In genomic region chr6:112149236-112149635, GRCh38 we compare ENCODE assay signal across 16 cellular contexts.
A peak's percentile ranks its signal among the peaks of the same experiment; 100 is the strongest.
DNase-seq lines count a peak whose midpoint lies in the region; ATAC-seq and TF ChIP-seq lines count a peak whose summit lies in the region.
"Had no signal": no experiment of that assay in that cellular context is flagged by ENCODE, and none has a peak within 500 bp of the region (broad histone marks: within the 10 kb centered on the region; RNA-seq: fewer than 3 reads in every experiment).

No MANE protein-coding gene starts in this region.

- H3K4me1 ChIP-seq in HEK293 (ENCODE audit: control insufficient read depth, insufficient read depth, low read length) (no peaks in the 10 kb centered on the region), SJCRH30 (peaks cover 11% of the 10 kb centered on the region), hepatocyte (ENCODE audit: insufficient read depth) (no peaks in the 10 kb centered on the region), stomach smooth muscle (ENCODE audit: control insufficient read depth, insufficient read depth, low read length) (peaks cover 3% of the 10 kb centered on the region), neuronal stem cell (ENCODE audit: control insufficient read depth in 2 of 2, insufficient read depth in 1 of 2, low read depth in 1 of 2, low read length in 2 of 2) (no peaks in the 10 kb centered on the region)

- no peak overlapping the region for H2BK12ac ChIP-seq in neuronal stem cell (ENCODE audit: low read length)

- POLR2A ChIA-PET in HEK293 (lab: Yijun Ruan, JAX), result no interaction called here

- no peaks in the 10 kb centered on the region for H3K27me3 ChIP-seq in SJCRH30
- no peaks in the 10 kb centered on the region for H3K27me3 ChIP-seq in hepatocyte
- no peaks in the 10 kb centered on the region for H3K27me3 ChIP-seq in stomach smooth muscle (ENCODE audit: control insufficient read depth in 1 of 2, insufficient read depth in 2 of 2, low read length in 2 of 2)
- no peaks in the 10 kb centered on the region for H3K27me3 ChIP-seq in neuronal stem cell (ENCODE audit: control insufficient read depth in 3 of 3, insufficient read depth in 3 of 3, low read depth in 1 of 3, low read length in 3 of 3)

- no peaks in the 10 kb centered on the region for H3K79me1 ChIP-seq in neuronal stem cell (ENCODE audit: low read depth, low read length)

- no peak overlapping the region for H3K14ac ChIP-seq in neuronal stem cell (ENCODE audit: low read length)

- no peak for ATAC-seq in activated CD4-positive, CD25-positive, alpha-beta regulatory T cell treated with anti-CD3 and anti-CD28 coated beads, Interleukin-2, amount 50 U/mL, for 24 hours
- ATAC-seq: stimulated activated naive B cell treated with anti-CD40 and anti-IgM and Interleukin-4, amounts not matched to agents 10 μg/mL and 1 μg/mL and 100 μg/mL, for 72 hours had no signal

- H2BK5ac ChIP-seq in neuronal stem cell (ENCODE audit: low read length), result no peak overlapping the region

- no peaks in the 10 kb centered on the region for H4K20me1 ChIP-seq in hepatocyte (ENCODE audit: insufficient read depth, poor library complexity, severe bottlenecking)

- CTCF ChIA-PET in HEK293 (lab: Yijun Ruan, JAX), result no interaction called here

- no peak overlapping the region for H2AK5ac ChIP-seq in neuronal stem cell (ENCODE audit: low read depth, low read length)

- peak; percentile 19 to 69 for DNase-seq in SJCRH30
- DNase-seq in hepatocyte (ENCODE audit: low spot score), result no peak
- no peak for DNase-seq in DMS 273 (lab: John Stamatoyannopoulos, UW; ENCODE audit: unreplicated experiment)
- no peak for DNase-seq in HuH-7 (ENCODE audit: low spot score)
- DNase-seq in neuronal stem cell (ENCODE audit: low spot score), result no peak
- DNase-seq: activated T-cell treated with anti-CD3 and anti-CD28 coated beads, Interleukin-2, amount 50 U/mL, for 48 hours; central memory CD4-positive, alpha-beta T cell; DMS153; NCI-H1417 treated with DMSO at 0.1 percent for 48 hours; NCI-H345; SIG-M5; stimulated activated naive B cell treated with anti-CD40 and anti-IgM and Interleukin-4, amounts not matched to agents 10 μg/mL and 1 μg/mL and 100 μg/mL, for 72 hours had no signal

- WGBS in hepatocyte (ENCODE audit: low lambda C conversion rate, missing lambda C conversion rate), result no CpG with 5 or more reads among the region's 1 CpG
- WGBS in neuronal stem cell (ENCODE audit: extremely low coverage in 2 of 2, insufficient read length in 2 of 2, insufficient replicate concordance in 1 of 2), 2 donors, result no CpG with 5 or more reads among the region's 1 CpG

- H3K4me2 ChIP-seq in hepatocyte (no peak overlapping the region), neuronal stem cell (ENCODE audit: insufficient read depth, low read length, poor library complexity, severe bottlenecking) (no peak overlapping the region)

- no peak overlapping the region for H2BK15ac ChIP-seq in neuronal stem cell (ENCODE audit: low read length)

- H3K4ac ChIP-seq in neuronal stem cell (ENCODE audit: low read length), result no peak overlapping the region

- peak overlapping the region in 1 of 2 donors; percentile 44 for H3K9ac ChIP-seq in stomach smooth muscle (ENCODE audit: low read length in 2 of 2)
- H3K9ac ChIP-seq in neuronal stem cell (ENCODE audit: low read depth, low read length, poor library complexity), result no peak overlapping the region

- H2AFZ ChIP-seq in hepatocyte (no peak overlapping the region), neuronal stem cell (ENCODE audit: low read length) (no peak overlapping the region)

- H4K91ac ChIP-seq in neuronal stem cell (ENCODE audit: low read depth, low read length, poor library complexity), result no peak overlapping the region

- H3K18ac ChIP-seq in neuronal stem cell (ENCODE audit: low read length), result no peak overlapping the region

- H3K27ac ChIP-seq in HEK293 (ENCODE audit: extremely low read depth, low read depth, low read length) (no peak overlapping the region), SJCRH30 (no peak overlapping the region), hepatocyte (peak overlapping the region; percentile 80), stomach smooth muscle (ENCODE audit: low read length) (peak overlapping the region; percentile 88), neuronal stem cell (replicated peaks; ENCODE audit: low read length) (no peak overlapping the region)

- no peaks in the 10 kb centered on the region for H3K36me3 ChIP-seq in HEK293 (ENCODE audit: control insufficient read depth in 2 of 2, insufficient read depth in 1 of 2, low read length in 2 of 2)
- H3K36me3 ChIP-seq in SJCRH30, result no peaks in the 10 kb centered on the region
- H3K36me3 ChIP-seq in hepatocyte (replicated peaks; ENCODE audit: insufficient read depth, low read depth), result no peaks in the 10 kb centered on the region
- peaks cover 31 to 43% of the 10 kb centered on the region in 2 donors for H3K36me3 ChIP-seq in stomach smooth muscle (ENCODE audit: control insufficient read depth in 2 of 2, insufficient read depth in 2 of 2, low read length in 2 of 2)
- no peaks in the 10 kb centered on the region for H3K36me3 ChIP-seq in neuronal stem cell (replicated peaks in 1 of 2; ENCODE audit: control insufficient read depth in 2 of 2, insufficient read depth in 2 of 2, low read length in 2 of 2)

- H3K9me3 ChIP-seq in HEK293 (ENCODE audit: control insufficient read depth, insufficient read depth, low read depth, low read length) (no peaks in the 10 kb centered on the region), SJCRH30 (replicated peaks) (no peaks in the 10 kb centered on the region), hepatocyte (ENCODE audit: low read depth) (no peaks in the 10 kb centered on the region), stomach smooth muscle (ENCODE audit: control insufficient read depth in 2 of 2, low read length in 2 of 2) (no peaks in the 10 kb centered on the region), neuronal stem cell (replicated peaks in 1 of 2; ENCODE audit: control insufficient read depth in 2 of 2, insufficient read depth in 1 of 2, low read depth in 1 of 2, low read length in 2 of 2) (no peaks in the 10 kb centered on the region)

- no peak for TF ChIP-seq CTCF in HEK293 (tag by site-specific recombination; IDR thresholded peaks at IDR 0.05)
- no peak for TF ChIP-seq CTCF in hepatocyte (IDR thresholded peaks at IDR 0.05; ENCODE audit: poor library complexity)

- no peak overlapping the region for H3K4me3 ChIP-seq in HEK293 (ENCODE audit: low read depth, low read length)
- no peak overlapping the region for H3K4me3 ChIP-seq in SJCRH30
- no peak overlapping the region for H3K4me3 ChIP-seq in hepatocyte
- H3K4me3 ChIP-seq in stomach smooth muscle (ENCODE audit: low read length in 2 of 2), result no peak overlapping the region
- H3K4me3 ChIP-seq in neuronal stem cell (ENCODE audit: low read length in 2 of 2), result no peak overlapping the region
- H3K4me3 ChIP-seq: skin epidermis had no signal

- H3K23ac ChIP-seq in neuronal stem cell (ENCODE audit: low read depth, low read length, poor library complexity), result no peak overlapping the region

- H4K8ac ChIP-seq in neuronal stem cell (ENCODE audit: low read depth, low read length), result no peak overlapping the region

- H3K9me2 ChIP-seq in hepatocyte (replicated peaks; ENCODE audit: insufficient read depth), result no peaks in the 10 kb centered on the region

- H3K79me2 ChIP-seq in hepatocyte, result no peaks in the 10 kb centered on the region

- no peak overlapping the region for H2BK120ac ChIP-seq in neuronal stem cell (ENCODE audit: low read depth, low read length)

TF ChIP-seq in HEK293, 187 proteins besides CTCF, POLR2A, EP300 and RAD21:
- TF ChIP-seq KLF1 (tag by site-specific recombination; IDR thresholded peaks at IDR 0.05) (no peak), WT1 (tag by site-specific recombination; IDR thresholded peaks at IDR 0.05) (peak; percentile 39; the same call in 1 of the 2 replicates), ZBTB17 (tag by site-specific recombination; IDR thresholded peaks at IDR 0.05) (0 out of 2 replicates have a peak, but pooled peaks have one; percentile 18), KLF8 (tag by site-specific recombination; IDR thresholded peaks at IDR 0.05) (no peak), PRDM6 (tag by site-specific recombination; IDR thresholded peaks at IDR 0.05) (0 out of 2 replicates have a peak, but pooled peaks have one; percentile 14), GLI4 (tag by site-specific recombination; IDR thresholded peaks at IDR 0.05) (no peak), ZNF521 (tag by site-specific recombination; IDR thresholded peaks at IDR 0.05) (no peak)
TF ChIP-seq in HEK293: peak in this region for 3.

Comparison
In these comparisons a context has a peak if more than half of its experiments do, and no peak if none do; other contexts are left out.
1. H3K27ac ChIP-seq: peak in hepatocyte (single experiment) and stomach smooth muscle (single experiment); none in HEK293 (single experiment), SJCRH30 (single experiment) and neuronal stem cell (single experiment).
2. DNase-seq: peak in SJCRH30 (2 of 2); none in hepatocyte (single experiment), DMS 273 (single experiment), HuH-7 (single experiment) and neuronal stem cell (single experiment).